ENCODE assay signal across 9 cellular contexts in the genomic region with DNA sequence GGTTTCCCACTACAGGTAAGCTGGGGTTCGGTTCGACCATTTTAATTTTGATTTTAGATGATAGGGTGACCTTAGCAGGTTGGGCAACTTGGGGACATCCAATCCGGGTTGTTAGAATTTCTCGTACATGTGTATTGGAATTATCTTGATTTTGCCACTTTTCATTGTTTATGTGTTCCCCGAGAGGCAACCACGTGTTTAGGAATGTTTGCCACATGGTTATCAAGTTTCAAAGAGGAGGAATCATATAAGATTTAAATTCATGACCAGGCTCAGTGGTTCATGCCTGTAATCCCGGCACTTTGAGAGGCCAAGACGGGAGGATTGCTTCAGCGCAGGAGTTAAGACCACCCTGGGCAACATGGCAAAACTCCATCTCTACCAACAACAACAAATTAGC. TPM values are rescaled to one million over a fixed set of nuclear protein-coding genes. Genes with fewer than 3 reads are reported as not detected.
"Had no signal": no experiment of that assay in that cellular context is flagged by ENCODE, and none has a peak within 500 bp of the region (broad histone marks: within the 10 kb centered on the region; RNA-seq: fewer than 3 reads in every experiment).

No MANE protein-coding gene starts in this region.

- H3K27ac ChIP-seq: GM23248 had no signal

- H3K27ac Mint-ChIP-seq: HFFc6 had no signal

- H3K9me3 Mint-ChIP-seq: HFFc6 had no signal

- ATAC-seq: K562 had no signal

- H3K9ac ChIP-seq: GM23248 had no signal

- DNase-seq: GM23248, H7, HCEC 1CT, HFFc6, IMR-90, Kasumi-1, KG1 had no signal

- H2AFZ ChIP-seq: GM23248 had no signal

- H3K4me3 Mint-ChIP-seq: HFFc6 had no signal

- H3K4me3 ChIP-seq: GM23248, K562 had no signal

- FAIRE-seq: K562 had no signal

RNA-seq across cellular contexts. Expression of a gene that starts 10.0 kb away (rescaled TPM):
- total RNA-seq: HT-29, IMR-90, K562 had no signal
- polyA plus RNA-seq: IMR-90, K562 had no signal
